1 cellular context compared by ENCODE assay signal in the genomic region with DNA sequence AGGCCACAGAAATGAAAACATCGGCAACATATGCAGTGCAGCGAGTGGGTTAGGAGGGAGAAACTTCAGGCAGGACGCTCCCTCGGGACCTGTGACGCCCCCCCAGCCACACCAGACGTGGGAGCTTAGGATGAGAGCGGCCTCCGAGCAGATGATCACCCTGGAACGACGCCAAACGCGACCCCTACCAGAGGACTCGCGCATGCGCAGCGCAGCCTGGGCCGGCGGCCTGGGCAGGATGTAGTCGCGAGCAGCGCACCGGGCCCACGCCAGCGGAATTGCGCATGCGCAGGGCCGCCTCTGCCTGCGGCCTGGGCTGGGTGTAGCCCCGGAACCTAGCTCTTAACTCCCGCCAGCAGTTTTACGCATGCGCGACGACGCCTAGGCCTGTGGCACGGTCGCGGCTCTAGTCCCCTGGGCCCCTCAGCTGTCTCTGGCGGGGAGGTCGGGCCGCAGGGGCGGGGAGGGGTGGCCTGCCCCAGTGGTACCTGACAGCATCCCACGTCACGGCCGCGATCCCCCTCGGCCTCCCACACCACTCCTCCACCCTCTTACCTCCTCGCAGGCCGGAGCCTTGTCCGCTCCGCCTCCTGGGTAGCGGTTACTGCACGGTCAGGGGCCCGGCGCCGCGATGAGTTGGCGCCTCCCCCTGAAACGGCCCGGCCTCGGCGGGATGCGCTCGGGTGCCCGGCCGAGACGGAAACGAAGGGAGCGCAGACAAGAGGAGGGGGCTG.
TF ChIP-seq lines count a peak whose summit lies in the region.

TSS of gene RCBTB2 (minus strand) at position 608 of the 734 bp plus-strand sequence. CDS start 11,141 bp downstream, outside the sequence.

TF ChIP-seq in GM23338, 12 proteins besides CTCF, POLR2A, EP300 and RAD21 (continued from another document):
- TF ChIP-seq ZNF462 (CRISPR knock-in tag; IDR thresholded peaks at IDR 0.05): no peak
- TF ChIP-seq CREB1 (CRISPR knock-in tag; IDR thresholded peaks at IDR 0.05; ENCODE audit: low read depth): peak; percentile 49; the same call in 1 of the 2 replicates
